ENCODE assay signal across 14 cellular contexts in genomic region chr6:33987531-33988021, GRCh38.
DNase-seq lines count a peak whose midpoint lies in the region; ATAC-seq and TF ChIP-seq lines count a peak whose summit lies in the region.
"Had no signal": no experiment of that assay in that cellular context is flagged by ENCODE, and none has a peak within 500 bp of the region (broad histone marks: within the 10 kb centered on the region; RNA-seq: fewer than 3 reads in every experiment).

No MANE protein-coding gene starts in this region.

- TF ChIP-seq CTCF in osteocyte (IDR thresholded peaks at IDR 0.05) (no peak), gastrocnemius medialis (IDR thresholded peaks at IDR 0.05 in 4 of 5, conservative IDR thresholded peaks at IDR 0.05 in 1 of 5) (no peak)

- in situ Hi-C loops in gastrocnemius medialis (cut with MboI; ENCODE audit: low sequenced_read_pairs in 4 of 4) = no loop called here

- DNase-seq in DMS153 treated with DMSO at 0.1 percent for 48 hours (lab: John Stamatoyannopoulos, UW; ENCODE audit: unreplicated experiment) = peak; percentile 82
- DNase-seq in NCI-H1092 (lab: John Stamatoyannopoulos, UW) = peak; percentile 47
- peak; percentile 71 to 80 for DNase-seq in SHP77 (lab: John Stamatoyannopoulos, UW)
- peak; percentile 40 for DNase-seq in osteocyte (ENCODE audit: extremely low spot score, unreplicated experiment)
- no peak for DNase-seq in HCEC 1CT
- DNase-seq in gastrocnemius medialis = no peak
- DNase-seq: activated CD4-positive, CD25-positive, alpha-beta regulatory T cell; activated T-cell treated with anti-CD3 and anti-CD28 coated beads, Interleukin-2, amount 50 U/mL, for 1 hour; CD4-positive, CD25-positive, alpha-beta regulatory T cell; Kasumi-1; stimulated activated CD4-positive, alpha-beta T cell treated with anti-CD3 and anti-CD28 coated beads, Interleukin-4, amount 100 ng/mL, for 4 hours had no signal

- intact Hi-C loops in gastrocnemius medialis (cut with DNase I; ENCODE audit: low total_unique reads) = no loop called here

- no peaks in the 10 kb centered on the region for H3K36me3 ChIP-seq in gastrocnemius medialis
- H3K36me3 ChIP-seq: right atrium auricular region had no signal

- H3K4me1 Mint-ChIP-seq in osteocyte (ENCODE audit: unreplicated experiment) = peaks cover 4% of the 10 kb centered on the region
- H3K4me1 Mint-ChIP-seq in stimulated activated memory B cell treated with anti-CD40 and anti-IgM and Interleukin-4, amounts not matched to agents 10 μg/mL and 1 μg/mL and 100 μg/mL, for 72 hours = no peaks in the 10 kb centered on the region

- no peak for TF ChIP-seq POLR2A in gastrocnemius medialis (IDR thresholded peaks at IDR 0.05)

- no peaks in the 10 kb centered on the region for H3K36me3 Mint-ChIP-seq in osteocyte (ENCODE audit: unreplicated experiment)
- H3K36me3 Mint-ChIP-seq in stimulated activated memory B cell treated with anti-CD40 and anti-IgM and Interleukin-4, amounts not matched to agents 10 μg/mL and 1 μg/mL and 100 μg/mL, for 72 hours = no peaks in the 10 kb centered on the region
- H3K36me3 Mint-ChIP-seq: CD4-positive, CD25-positive, alpha-beta regulatory T cell had no signal

- no peaks in the 10 kb centered on the region for H3K4me1 ChIP-seq in gastrocnemius medialis
- H3K4me1 ChIP-seq: right atrium auricular region had no signal

- peaks cover 17% of the 10 kb centered on the region for H3K27me3 Mint-ChIP-seq in osteocyte (ENCODE audit: unreplicated experiment)
- peaks cover 42% of the 10 kb centered on the region for H3K27me3 Mint-ChIP-seq in stimulated activated memory B cell treated with anti-CD40 and anti-IgM and Interleukin-4, amounts not matched to agents 10 μg/mL and 1 μg/mL and 100 μg/mL, for 72 hours

- peaks cover 0 to 4% (median under 1%) of the 10 kb centered on the region in 3 donors for H3K27me3 ChIP-seq in gastrocnemius medialis
- H3K27me3 ChIP-seq: right atrium auricular region had no signal

- H3K27ac ChIP-seq in gastrocnemius medialis = no peak overlapping the region
- H3K27ac ChIP-seq: right atrium auricular region had no signal

- no peak overlapping the region for H3K4me3 ChIP-seq in gastrocnemius medialis
- H3K4me3 ChIP-seq: right atrium auricular region had no signal

- no peak overlapping the region for H3K27ac Mint-ChIP-seq in osteocyte (ENCODE audit: unreplicated experiment)
- no peak overlapping the region for H3K27ac Mint-ChIP-seq in stimulated activated memory B cell treated with anti-CD40 and anti-IgM and Interleukin-4, amounts not matched to agents 10 μg/mL and 1 μg/mL and 100 μg/mL, for 72 hours
- H3K27ac Mint-ChIP-seq: CD4-positive, CD25-positive, alpha-beta regulatory T cell; stimulated activated naive CD8-positive, alpha-beta T cell treated with anti-CD3 and anti-CD28 coated beads, Interleukin-15, amount 100 ng/mL, for 72 hours had no signal

- ATAC-seq in gastrocnemius medialis = no peak
- ATAC-seq in stimulated activated memory B cell treated with anti-CD40 and anti-IgM and Interleukin-4, amounts not matched to agents 10 μg/mL and 1 μg/mL and 100 μg/mL, for 72 hours = no peak

- peaks cover 6% of the 10 kb centered on the region for H3K9me3 Mint-ChIP-seq in osteocyte (ENCODE audit: unreplicated experiment)
- no peaks in the 10 kb centered on the region for H3K9me3 Mint-ChIP-seq in stimulated activated memory B cell treated with anti-CD40 and anti-IgM and Interleukin-4, amounts not matched to agents 10 μg/mL and 1 μg/mL and 100 μg/mL, for 72 hours
- H3K9me3 Mint-ChIP-seq: CD4-positive, CD25-positive, alpha-beta regulatory T cell; stimulated activated naive CD8-positive, alpha-beta T cell treated with anti-CD3 and anti-CD28 coated beads, Interleukin-15, amount 100 ng/mL, for 72 hours had no signal

- H3K9me3 ChIP-seq in gastrocnemius medialis = no peaks in the 10 kb centered on the region
- H3K9me3 ChIP-seq: right atrium auricular region had no signal

- H3K4me3 Mint-ChIP-seq in osteocyte (ENCODE audit: unreplicated experiment) = no peak overlapping the region
- no peak overlapping the region for H3K4me3 Mint-ChIP-seq in stimulated activated memory B cell treated with anti-CD40 and anti-IgM and Interleukin-4, amounts not matched to agents 10 μg/mL and 1 μg/mL and 100 μg/mL, for 72 hours
- H3K4me3 Mint-ChIP-seq: CD4-positive, CD25-positive, alpha-beta regulatory T cell; stimulated activated naive CD8-positive, alpha-beta T cell treated with anti-CD3 and anti-CD28 coated beads, Interleukin-15, amount 100 ng/mL, for 72 hours had no signal

Comparison
In these comparisons a context has a peak if more than half of its experiments do, and no peak if none do; other contexts are left out.
1. DNase-seq: peak in DMS153 treated with DMSO at 0.1 percent for 48 hours (single experiment), NCI-H1092 (single experiment), SHP77 (2 of 2) and osteocyte (single experiment); none in HCEC 1CT (single experiment) and gastrocnemius medialis (0 of 2).